In genomic region chr7:100428199-100428966, GRCh38 we compare ENCODE assay signal across 8 cellular contexts. TPM values are rescaled to one million over a fixed set of nuclear protein-coding genes. Genes with fewer than 3 reads are reported as not detected.
DNase-seq lines count a peak whose midpoint lies in the region; ATAC-seq, FAIRE-seq and TF ChIP-seq lines count a peak whose summit lies in the region.

A gene with protein sequence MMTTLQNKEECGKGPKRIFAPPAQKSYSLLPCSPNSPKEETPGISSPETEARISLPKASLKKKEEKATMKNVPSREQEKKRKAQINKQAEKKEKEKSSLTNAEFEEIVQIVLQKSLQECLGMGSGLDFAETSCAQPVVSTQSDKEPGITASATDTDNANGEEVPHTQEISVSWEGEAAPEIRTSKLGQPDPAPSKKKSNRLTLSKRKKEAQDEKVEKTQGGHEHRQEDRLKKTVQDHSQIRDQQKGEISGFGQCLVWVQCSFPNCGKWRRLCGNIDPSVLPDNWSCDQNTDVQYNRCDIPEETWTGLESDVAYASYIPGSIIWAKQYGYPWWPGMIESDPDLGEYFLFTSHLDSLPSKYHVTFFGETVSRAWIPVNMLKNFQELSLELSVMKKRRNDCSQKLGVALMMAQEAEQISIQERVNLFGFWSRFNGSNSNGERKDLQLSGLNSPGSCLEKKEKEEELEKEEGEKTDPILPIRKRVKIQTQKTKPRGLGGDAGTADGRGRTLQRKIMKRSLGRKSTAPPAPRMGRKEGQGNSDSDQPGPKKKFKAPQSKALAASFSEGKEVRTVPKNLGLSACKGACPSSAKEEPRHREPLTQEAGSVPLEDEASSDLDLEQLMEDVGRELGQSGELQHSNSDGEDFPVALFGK (minus strand): TSS chr7:100428703. CDS start chr7:100420649, 8,054 bp downstream.

- H3K4me3 Mint-ChIP-seq in chondrocyte (ENCODE audit: unreplicated experiment) = peak within 1 kb of the TSS; percentile 99

- DNase-seq in AG10803 (ENCODE audit: low read depth) (peak; percentile 98), NCI-H460 (ENCODE audit: extremely low read depth, low read depth) (peak; percentile 96), chondrocyte (ENCODE audit: low spot score) (peak; percentile 99), kidney (peak; percentile 99)
- DNase-seq in activated CD4-positive, alpha-beta T cell treated with anti-CD3 and anti-CD28 coated beads for 24 hours (ENCODE audit: low read depth in 2 of 2) = peak; percentile 94 to 96
- DNase-seq in stimulated activated CD4-positive, alpha-beta T cell treated with anti-CD3 and anti-CD28 coated beads, Interleukin-15, amount 100 ng/mL, for 1 hour (ENCODE audit: low read depth in 1 of 2, low spot score in 1 of 2) = peak; percentile 90 to 95

- H3K36me3 ChIP-seq in kidney (ENCODE audit: control insufficient read depth in 1 of 2, insufficient read depth in 2 of 2, low read length in 2 of 2) = peaks cover 2 to 7% of the 10 kb centered on the region in 2 donors

- intact Hi-C loops in kidney (cut with DNase I) = no loop called here

- H3K4me3 ChIP-seq in AG10803 (ENCODE audit: low read length) = peak within 1 kb of the TSS; percentile 91
- peak within 1 kb of the TSS; percentile 89 to 96 for H3K4me3 ChIP-seq in kidney (ENCODE audit: low read length in 2 of 2)

- H3K9me3 Mint-ChIP-seq in chondrocyte (ENCODE audit: low read depth) = no peaks in the 10 kb centered on the region

- H3K4me1 ChIP-seq in kidney (ENCODE audit: control insufficient read depth in 1 of 2, insufficient read depth in 1 of 2, low read depth in 1 of 2, low read length in 2 of 2) = peaks cover 14 to 20% of the 10 kb centered on the region in 2 donors

- no peaks in the 10 kb centered on the region for H3K27me3 Mint-ChIP-seq in chondrocyte (ENCODE audit: low read depth)

- peak within 1 kb of the TSS; percentile 98 to 100 for H3K9ac ChIP-seq in kidney (ENCODE audit: low read length in 2 of 2)

- H3K27ac ChIP-seq in kidney (ENCODE audit: low read depth in 2 of 2, low read length in 2 of 2) = peak within 1 kb of the TSS; percentile 100

- H3K36me3 Mint-ChIP-seq in chondrocyte (ENCODE audit: low read depth) = peaks cover 3% of the 10 kb centered on the region

- peak; percentile 36 for ATAC-seq in HG03378 (IDR thresholded peaks at IDR 0.05; ENCODE audit: unreplicated experiment)

- no peak for FAIRE-seq in kidney (lab: Jason Lieb, UNC)

- TF ChIP-seq CTCF in AG10803 (conservative IDR thresholded peaks at IDR 0.05; ENCODE audit: low read length) (no peak), chondrocyte (IDR thresholded peaks at IDR 0.05) (peak; percentile 13), kidney (IDR thresholded peaks at IDR 0.05; ENCODE audit: borderline replicate concordance, extremely low read depth, insufficient read depth) (no peak)

- TF ChIP-seq POLR2A in GM19099 (IDR thresholded peaks at IDR 0.05; ENCODE audit: extremely low read depth, insufficient read length, low read depth) = peak; percentile 100

- peak within 1 kb of the TSS; percentile 100 for H3K27ac Mint-ChIP-seq in chondrocyte (ENCODE audit: unreplicated experiment)

- peaks cover 31% of the 10 kb centered on the region for H3K4me1 Mint-ChIP-seq in chondrocyte (ENCODE audit: low read depth)

- H3K9me3 ChIP-seq in kidney (ENCODE audit: control insufficient read depth in 1 of 2, low read length in 2 of 2) = no peaks in the 10 kb centered on the region

RNA-seq across cellular contexts. Expression of the gene that starts here (rescaled TPM):
- 0.75 and 1.8 TPM in 2 replicates for total RNA-seq in NCI-H460 (2014; rRNA removed; shearing (Covaris generic))
- polyA plus RNA-seq in NCI-H460 (2014; cell fraction: nucleus; rRNA removed) = 0.88 TPM in 1 of 2 replicates, not detected in the other
- 2.3 to 3.8 TPM (median 2.6 TPM) in 3 replicates for total RNA-seq in chondrocyte
- 3.0 TPM for total RNA-seq in kidney
- polyA plus RNA-seq in kidney (ENCODE audit: insufficient read depth, low read depth, low replicate concordance) = 7.9 TPM

Comparison
In these comparisons a context has a peak if more than half of its experiments do, and no peak if none do; other contexts are left out.
1. Peak in every context shown above with its lines: DNase-seq, ATAC-seq, H3K4me3 ChIP-seq and H3K27ac ChIP-seq.